27 cellular contexts compared by ENCODE assay signal in genomic region chr6:36178544-36178943, GRCh38.
"Had no signal": no experiment of that assay in that cellular context is flagged by ENCODE, and none has a peak within 500 bp of the region (broad histone marks: within the 10 kb centered on the region; RNA-seq: fewer than 3 reads in every experiment).

No MANE protein-coding gene starts in this region.

- H3K4me1 Mint-ChIP-seq: endodermal cell, mesothelial cell of epicardium, naive B cell had no signal

- H3K4me1 ChIP-seq: colonic mucosa, esophagus squamous epithelium, gastrocnemius medialis, heart right ventricle, left lung, lower lobe of right lung had no signal

- H3K27ac Mint-ChIP-seq: dendritic cell treated with granulocyte-macrophage colony-stimulating factor and Interleukin-4, amounts not matched to agents 40 ng/mL and 50 ng/mL, for 4 days; effector memory CD8-positive, alpha-beta T cell; endodermal cell; mesothelial cell of epicardium had no signal

- FAIRE-seq: endometrium, keratinocyte had no signal

- H3K27me3 ChIP-seq: colonic mucosa, esophagus squamous epithelium, gastrocnemius medialis, heart right ventricle, left lung had no signal

- H3K9me3 ChIP-seq: colonic mucosa, gastrocnemius medialis, mucosa of descending colon had no signal

- H3K27ac ChIP-seq: colonic mucosa, epithelial cell of prostate, esophagus squamous epithelium, gastrocnemius medialis, heart right ventricle, left lung, lower lobe of right lung had no signal

- H3K27me3 Mint-ChIP-seq: dendritic cell treated with granulocyte-macrophage colony-stimulating factor and Interleukin-4, amounts not matched to agents 40 ng/mL and 50 ng/mL, for 4 days; effector memory CD8-positive, alpha-beta T cell; naive B cell had no signal

- ATAC-seq: effector memory CD8-positive, alpha-beta T cell; esophagus mucosa; gastrocnemius medialis; heart right ventricle; left cardiac atrium; left lung; left ventricle myocardium superior; lower lobe of right lung; mucosa of descending colon had no signal

- H3K4me3 ChIP-seq: colonic mucosa, esophagus squamous epithelium, gastrocnemius medialis, heart right ventricle, left lung, lower lobe of right lung, mucosa of descending colon had no signal

- H3K36me3 ChIP-seq: colonic mucosa, esophagus squamous epithelium, gastrocnemius medialis, left lung, lower lobe of right lung had no signal

- DNase-seq: colonic mucosa; cortex of kidney; effector CD8-positive, alpha-beta T cell; effector memory CD8-positive, alpha-beta T cell; endodermal cell; erythroblast; esophagus squamous epithelium; foreskin fibroblast; foreskin melanocyte; gastrocnemius medialis; glutamatergic neuron; head of caudate nucleus; heart right ventricle; hippocampal formation; left cardiac atrium; left lung; left ventricle myocardium superior; lower lobe of right lung; mesenchymal stem cell; mucosa of descending colon; naive B cell had no signal

- H3K4me3 Mint-ChIP-seq: dendritic cell treated with granulocyte-macrophage colony-stimulating factor and Interleukin-4, amounts not matched to agents 40 ng/mL and 50 ng/mL, for 4 days; effector memory CD8-positive, alpha-beta T cell; endodermal cell; mesothelial cell of epicardium; naive B cell had no signal
